1 cellular context compared by ENCODE assay signal in the genomic region with DNA sequence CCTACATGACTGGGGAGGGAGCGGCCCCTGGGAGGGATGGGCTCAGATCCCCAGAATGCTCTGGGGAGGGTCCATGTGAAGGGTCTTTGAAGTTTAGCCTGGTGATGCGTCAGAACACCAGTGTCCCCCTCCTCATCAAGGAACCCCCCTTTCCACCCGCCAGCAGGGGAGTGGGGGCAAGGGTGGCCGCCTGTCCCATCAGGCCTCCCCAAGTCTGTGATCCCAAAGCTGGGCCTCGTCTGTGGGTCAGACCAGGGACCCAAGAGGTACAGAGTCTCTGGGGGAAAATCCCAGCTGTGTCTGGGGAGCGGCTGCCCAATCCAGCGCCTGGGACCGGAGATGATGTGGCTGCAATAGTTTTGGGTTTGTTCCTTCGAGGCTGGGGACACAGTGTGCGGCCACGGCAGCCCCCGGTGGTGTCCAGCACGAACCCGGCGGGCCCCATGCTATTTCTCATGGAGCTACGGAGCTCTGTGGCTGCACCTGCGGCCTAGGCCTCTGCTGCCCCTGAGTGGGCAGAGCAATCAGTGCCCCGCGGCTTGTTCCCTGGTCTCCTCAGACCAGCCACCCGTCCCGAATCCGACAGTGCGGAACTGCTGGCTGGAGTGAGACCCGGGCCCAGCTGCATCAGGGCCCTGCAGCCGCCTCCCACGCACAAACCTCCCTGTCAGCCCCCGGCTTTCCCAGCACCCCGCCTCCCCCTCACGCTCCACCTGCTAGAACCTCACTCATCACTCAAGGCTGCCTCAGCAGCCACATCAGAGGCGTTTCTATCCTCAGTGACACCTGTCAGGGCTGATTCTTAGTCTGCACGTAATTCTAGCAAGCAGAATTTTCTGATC.
TF ChIP-seq lines count a peak whose summit lies in the region.

No MANE protein-coding gene starts in this region.

TF ChIP-seq in HepG2, 621 proteins besides CTCF, POLR2A, EP300 and RAD21:
- TF ChIP-seq, protein P1, sequence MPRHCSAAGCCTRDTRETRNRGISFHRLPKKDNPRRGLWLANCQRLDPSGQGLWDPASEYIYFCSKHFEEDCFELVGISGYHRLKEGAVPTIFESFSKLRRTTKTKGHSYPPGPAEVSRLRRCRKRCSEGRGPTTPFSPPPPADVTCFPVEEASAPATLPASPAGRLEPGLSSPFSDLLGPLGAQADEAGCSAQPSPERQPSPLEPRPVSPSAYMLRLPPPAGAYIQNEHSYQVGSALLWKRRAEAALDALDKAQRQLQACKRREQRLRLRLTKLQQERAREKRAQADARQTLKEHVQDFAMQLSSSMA (CRISPR knock-in tag; IDR thresholded peaks at IDR 0.05), result no peak
- no peak for TF ChIP-seq CAMTA2 (CRISPR knock-in tag; IDR thresholded peaks at IDR 0.05; ENCODE audit: borderline replicate concordance)
- TF ChIP-seq ZNF143 (CRISPR knock-in tag; IDR thresholded peaks at IDR 0.05), result no peak
- no peak for TF ChIP-seq NCOA1 (CRISPR knock-in tag; IDR thresholded peaks at IDR 0.05)
- TF ChIP-seq ZNF550 (CRISPR knock-in tag; IDR thresholded peaks at IDR 0.05; ENCODE audit: borderline replicate concordance), result no peak
- TF ChIP-seq, protein P2, sequence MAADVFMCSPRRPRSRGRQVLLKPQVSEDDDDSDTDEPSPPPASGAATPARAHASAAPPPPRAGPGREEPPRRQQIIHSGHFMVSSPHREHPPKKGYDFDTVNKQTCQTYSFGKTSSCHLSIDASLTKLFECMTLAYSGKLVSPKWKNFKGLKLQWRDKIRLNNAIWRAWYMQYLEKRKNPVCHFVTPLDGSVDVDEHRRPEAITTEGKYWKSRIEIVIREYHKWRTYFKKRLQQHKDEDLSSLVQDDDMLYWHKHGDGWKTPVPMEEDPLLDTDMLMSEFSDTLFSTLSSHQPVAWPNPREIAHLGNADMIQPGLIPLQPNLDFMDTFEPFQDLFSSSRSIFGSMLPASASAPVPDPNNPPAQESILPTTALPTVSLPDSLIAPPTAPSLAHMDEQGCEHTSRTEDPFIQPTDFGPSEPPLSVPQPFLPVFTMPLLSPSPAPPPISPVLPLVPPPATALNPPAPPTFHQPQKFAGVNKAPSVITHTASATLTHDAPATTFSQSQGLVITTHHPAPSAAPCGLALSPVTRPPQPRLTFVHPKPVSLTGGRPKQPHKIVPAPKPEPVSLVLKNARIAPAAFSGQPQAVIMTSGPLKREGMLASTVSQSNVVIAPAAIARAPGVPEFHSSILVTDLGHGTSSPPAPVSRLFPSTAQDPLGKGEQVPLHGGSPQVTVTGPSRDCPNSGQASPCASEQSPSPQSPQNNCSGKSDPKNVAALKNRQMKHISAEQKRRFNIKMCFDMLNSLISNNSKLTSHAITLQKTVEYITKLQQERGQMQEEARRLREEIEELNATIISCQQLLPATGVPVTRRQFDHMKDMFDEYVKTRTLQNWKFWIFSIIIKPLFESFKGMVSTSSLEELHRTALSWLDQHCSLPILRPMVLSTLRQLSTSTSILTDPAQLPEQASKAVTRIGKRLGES (CRISPR knock-in tag; IDR thresholded peaks at IDR 0.05; ENCODE audit: borderline replicate concordance), result no peak
- TF ChIP-seq ZNF10 (CRISPR knock-in tag; IDR thresholded peaks at IDR 0.05; ENCODE audit: borderline replicate concordance, low read depth), result no peak
- no peak for TF ChIP-seq MXI1 (IDR thresholded peaks at IDR 0.05; ENCODE audit: borderline replicate concordance, low read depth, low read length)
- no peak for TF ChIP-seq TBP (CRISPR knock-in tag; IDR thresholded peaks at IDR 0.05)
- TF ChIP-seq JUN (CRISPR knock-in tag; IDR thresholded peaks at IDR 0.05), result no peak
- no peak for TF ChIP-seq ZNF879 (CRISPR knock-in tag; IDR thresholded peaks at IDR 0.05)
- TF ChIP-seq, protein P3, sequence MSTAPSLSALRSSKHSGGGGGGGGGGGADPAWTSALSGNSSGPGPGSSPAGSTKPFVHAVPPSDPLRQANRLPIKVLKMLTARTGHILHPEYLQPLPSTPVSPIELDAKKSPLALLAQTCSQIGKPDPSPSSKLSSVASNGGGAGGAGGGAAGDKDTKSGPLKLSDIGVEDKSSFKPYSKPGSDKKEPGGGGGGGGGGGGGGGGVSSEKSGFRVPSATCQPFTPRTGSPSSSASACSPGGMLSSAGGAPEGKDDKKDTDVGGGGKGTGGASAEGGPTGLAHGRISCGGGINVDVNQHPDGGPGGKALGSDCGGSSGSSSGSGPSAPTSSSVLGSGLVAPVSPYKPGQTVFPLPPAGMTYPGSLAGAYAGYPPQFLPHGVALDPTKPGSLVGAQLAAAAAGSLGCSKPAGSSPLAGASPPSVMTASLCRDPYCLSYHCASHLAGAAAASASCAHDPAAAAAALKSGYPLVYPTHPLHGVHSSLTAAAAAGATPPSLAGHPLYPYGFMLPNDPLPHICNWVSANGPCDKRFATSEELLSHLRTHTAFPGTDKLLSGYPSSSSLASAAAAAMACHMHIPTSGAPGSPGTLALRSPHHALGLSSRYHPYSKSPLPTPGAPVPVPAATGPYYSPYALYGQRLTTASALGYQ (CRISPR knock-in tag; IDR thresholded peaks at IDR 0.05), result no peak
- TF ChIP-seq ZNF737 (CRISPR knock-in tag; IDR thresholded peaks at IDR 0.05; ENCODE audit: borderline replicate concordance), result no peak
- no peak for TF ChIP-seq ZBTB8A (CRISPR knock-in tag; IDR thresholded peaks at IDR 0.05; ENCODE audit: borderline replicate concordance, low read depth)
- TF ChIP-seq ZSCAN20 (CRISPR knock-in tag; IDR thresholded peaks at IDR 0.05; ENCODE audit: borderline replicate concordance), result no peak
- TF ChIP-seq, protein P4, sequence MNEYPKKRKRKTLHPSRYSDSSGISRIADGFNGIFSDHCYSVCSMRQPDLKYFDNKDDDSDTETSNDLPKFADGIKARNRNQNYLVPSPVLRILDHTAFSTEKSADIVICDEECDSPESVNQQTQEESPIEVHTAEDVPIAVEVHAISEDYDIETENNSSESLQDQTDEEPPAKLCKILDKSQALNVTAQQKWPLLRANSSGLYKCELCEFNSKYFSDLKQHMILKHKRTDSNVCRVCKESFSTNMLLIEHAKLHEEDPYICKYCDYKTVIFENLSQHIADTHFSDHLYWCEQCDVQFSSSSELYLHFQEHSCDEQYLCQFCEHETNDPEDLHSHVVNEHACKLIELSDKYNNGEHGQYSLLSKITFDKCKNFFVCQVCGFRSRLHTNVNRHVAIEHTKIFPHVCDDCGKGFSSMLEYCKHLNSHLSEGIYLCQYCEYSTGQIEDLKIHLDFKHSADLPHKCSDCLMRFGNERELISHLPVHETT (CRISPR knock-in tag; conservative IDR thresholded peaks at IDR 0.05), result no peak
- no peak for TF ChIP-seq ATAD3A (CRISPR knock-in tag; IDR thresholded peaks at IDR 0.05)
- TF ChIP-seq, protein P5, sequence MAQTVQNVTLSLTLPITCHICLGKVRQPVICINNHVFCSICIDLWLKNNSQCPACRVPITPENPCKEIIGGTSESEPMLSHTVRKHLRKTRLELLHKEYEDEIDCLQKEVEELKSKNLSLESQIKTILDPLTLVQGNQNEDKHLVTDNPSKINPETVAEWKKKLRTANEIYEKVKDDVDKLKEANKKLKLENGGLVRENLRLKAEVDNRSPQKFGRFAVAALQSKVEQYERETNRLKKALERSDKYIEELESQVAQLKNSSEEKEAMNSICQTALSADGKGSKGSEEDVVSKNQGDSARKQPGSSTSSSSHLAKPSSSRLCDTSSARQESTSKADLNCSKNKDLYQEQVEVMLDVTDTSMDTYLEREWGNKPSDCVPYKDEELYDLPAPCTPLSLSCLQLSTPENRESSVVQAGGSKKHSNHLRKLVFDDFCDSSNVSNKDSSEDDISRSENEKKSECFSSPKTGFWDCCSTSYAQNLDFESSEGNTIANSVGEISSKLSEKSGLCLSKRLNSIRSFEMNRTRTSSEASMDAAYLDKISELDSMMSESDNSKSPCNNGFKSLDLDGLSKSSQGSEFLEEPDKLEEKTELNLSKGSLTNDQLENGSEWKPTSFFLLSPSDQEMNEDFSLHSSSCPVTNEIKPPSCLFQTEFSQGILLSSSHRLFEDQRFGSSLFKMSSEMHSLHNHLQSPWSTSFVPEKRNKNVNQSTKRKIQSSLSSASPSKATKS (CRISPR knock-in tag; IDR thresholded peaks at IDR 0.05), result no peak
